ENCODE assay signal across 11 cellular contexts in genomic region chr9:81664638-81665513, GRCh38. TPM values are rescaled to one million over a fixed set of nuclear protein-coding genes. Genes with fewer than 3 reads are reported as not detected.
DNase-seq lines count a peak whose midpoint lies in the region; ATAC-seq and TF ChIP-seq lines count a peak whose summit lies in the region.
"Had no signal": no experiment of that assay in that cellular context is flagged by ENCODE, and none has a peak within 500 bp of the region (broad histone marks: within the 10 kb centered on the region; RNA-seq: fewer than 3 reads in every experiment).

No MANE protein-coding gene starts in this region.

- peak overlapping the region; percentile 33 to 81 (median 60) for H3K27ac Mint-ChIP-seq in IgD-negative memory B cell
- H3K27ac Mint-ChIP-seq in activated naive CD4-positive, alpha-beta T cell treated with anti-CD3 and anti-CD28 coated beads, Interleukin-2, amount 50 U/mL, for 72 hours, result no peak overlapping the region
- H3K27ac Mint-ChIP-seq: CD4-positive, alpha-beta memory T cell had no signal

- no peaks in the 10 kb centered on the region for H3K9me3 ChIP-seq in esophagus squamous epithelium

- H3K36me3 ChIP-seq in esophagus squamous epithelium, result peaks cover 0 to 17% (median 0%) of the 10 kb centered on the region in 3 donors
- H3K36me3 ChIP-seq: brain microvascular endothelial cell had no signal

- 65 to 77% methylated on average over 8 of the region's 8 CpGs for WGBS in esophagus squamous epithelium, 2 donors

- H3K4me3 ChIP-seq in esophagus squamous epithelium, result no peak overlapping the region
- H3K4me3 ChIP-seq: SK-N-MC had no signal

- H3K4me1 ChIP-seq in esophagus squamous epithelium, result peaks cover 5 to 57% (median 24%) of the 10 kb centered on the region in 3 donors

- peak in 1 of 4 donors; percentile 30 for TF ChIP-seq POLR2A in esophagus squamous epithelium (IDR thresholded peaks at IDR 0.05)

- no peaks in the 10 kb centered on the region for H3K27me3 Mint-ChIP-seq in IgD-negative memory B cell
- H3K27me3 Mint-ChIP-seq: CD4-positive, alpha-beta memory T cell had no signal

- H3K9me3 Mint-ChIP-seq in IgD-negative memory B cell, result no peaks in the 10 kb centered on the region
- H3K9me3 Mint-ChIP-seq in activated naive CD4-positive, alpha-beta T cell treated with anti-CD3 and anti-CD28 coated beads, Interleukin-2, amount 50 U/mL, for 72 hours, result no peaks in the 10 kb centered on the region

- peaks cover 50 to 71% (median 63%) of the 10 kb centered on the region in 3 donors for H3K4me1 Mint-ChIP-seq in IgD-negative memory B cell
- H3K4me1 Mint-ChIP-seq: CD4-positive, alpha-beta memory T cell had no signal

- POLR2A ChIA-PET in RWPE1 (lab: Yijun Ruan, JAX; ENCODE audit: low non-redundant PET), result no interaction called here

- H3K27ac ChIP-seq in esophagus squamous epithelium, result peak overlapping the region in 3 of 4 donors; percentile 24 to 69 (median 53)
- no peak overlapping the region for H3K27ac ChIP-seq in RWPE1
- H3K27ac ChIP-seq: brain microvascular endothelial cell, SK-N-MC had no signal

- intact Hi-C loops in esophagus squamous epithelium (cut with DNase I), result no loop called here

- peaks cover 11% of the 10 kb centered on the region for H3K36me3 Mint-ChIP-seq in IgD-negative memory B cell
- H3K36me3 Mint-ChIP-seq in activated naive CD4-positive, alpha-beta T cell treated with anti-CD3 and anti-CD28 coated beads, Interleukin-2, amount 50 U/mL, for 72 hours, result no peaks in the 10 kb centered on the region
- H3K36me3 Mint-ChIP-seq: CD4-positive, alpha-beta memory T cell had no signal

- no peak for TF ChIP-seq CTCF in esophagus squamous epithelium (IDR thresholded peaks at IDR 0.05)
- no peak for TF ChIP-seq CTCF in omental fat pad (IDR thresholded peaks at IDR 0.05)
- TF ChIP-seq CTCF in RWPE1 (conservative IDR thresholded peaks at IDR 0.05; ENCODE audit: low read depth), result no peak

- H3K27me3 ChIP-seq in esophagus squamous epithelium, result no peaks in the 10 kb centered on the region
- H3K27me3 ChIP-seq: brain microvascular endothelial cell had no signal

- H3K4me3 Mint-ChIP-seq in IgD-negative memory B cell, result peak overlapping the region in 3 of 4 donors; percentile 42 to 89 (median 44)
- H3K4me3 Mint-ChIP-seq: CD4-positive, alpha-beta memory T cell had no signal

- DNase-seq in esophagus squamous epithelium (lab: John Stamatoyannopoulos, UW) (no peak), omental fat pad (ENCODE audit: low spot score) (no peak), Kasumi-1 (lab: John Stamatoyannopoulos, UW) (no peak), RWPE1 (ENCODE audit: low spot score) (no peak), SW480 (ENCODE audit: low spot score) (no peak)
- no peak for DNase-seq in activated naive CD4-positive, alpha-beta T cell treated with anti-CD3 and anti-CD28 coated beads, Interleukin-2, amount 50 U/mL, for 72 hours (ENCODE audit: low spot score in 2 of 2)
- DNase-seq: brain microvascular endothelial cell; CD4-positive, alpha-beta memory T cell had no signal

- CTCF ChIA-PET in RWPE1 (lab: Yijun Ruan, JAX), result interaction anchor here (0.6 kb wide), 2 partner anchors 732 to 1031 kb away, joined by 3 to 4 read pairs; no protein-coding TSS in a partner anchor

- ATAC-seq in GM21619 (IDR thresholded peaks at IDR 0.05; ENCODE audit: unreplicated experiment) (peak; percentile 48), omental fat pad (ENCODE audit: low FRiP score) (peak; percentile 39)
- ATAC-seq in activated naive CD4-positive, alpha-beta T cell treated with anti-CD3 and anti-CD28 coated beads, Interleukin-2, amount 50 U/mL, for 72 hours, result no peak

RNA-seq across cellular contexts. Expression of gene TLE1, which starts 24.5 kb away (rescaled TPM):
- polyA plus RNA-seq in IgD-negative memory B cell, result 115 TPM
- total RNA-seq in esophagus squamous epithelium (10 to 100 TPM; 17.1 to 43.3 (median 20.4) TPM), omental fat pad (100 to 1,000 TPM in 1 of 4 donors, 10 to 100 TPM in 3; 75.3 to 136 (median 80.1) TPM)
- under 1 TPM; 0.20 to 0.33 TPM for total RNA-seq in activated naive CD4-positive, alpha-beta T cell treated with anti-CD3 and anti-CD28 coated beads, Interleukin-2, amount 50 U/mL, for 72 hours

Comparison
In these comparisons a context has a peak if more than half of its experiments do, and no peak if none do; other contexts are left out.
1. ATAC-seq: peak in GM21619 (single experiment) and omental fat pad (single experiment); none in activated naive CD4-positive, alpha-beta T cell treated with anti-CD3 and anti-CD28 coated beads, Interleukin-2, amount 50 U/mL, for 72 hours (0 of 2).
2. H3K27ac Mint-ChIP-seq: peak in IgD-negative memory B cell (3 of 3); none in activated naive CD4-positive, alpha-beta T cell treated with anti-CD3 and anti-CD28 coated beads, Interleukin-2, amount 50 U/mL, for 72 hours (0 of 2).
3. RNA of gene TLE1, which starts 24.5 kb away (total RNA-seq): 75.3 to 136 TPM in omental fat pad and 17.1 to 43.3 TPM in esophagus squamous epithelium; 0.20 to 0.33 TPM in activated naive CD4-positive, alpha-beta T cell treated with anti-CD3 and anti-CD28 coated beads, Interleukin-2, amount 50 U/mL, for 72 hours; every median in the first group is over 10 times any median in the second.